In genomic region chr1:151542710-151543129, GRCh38 we compare ENCODE assay signal across 12 cellular contexts. TPM values are rescaled to one million over a fixed set of nuclear protein-coding genes. Genes with fewer than 3 reads are reported as not detected.
DNase-seq lines count a peak whose midpoint lies in the region; ATAC-seq, FAIRE-seq and TF ChIP-seq lines count a peak whose summit lies in the region.
"Had no signal": no experiment of that assay in that cellular context is flagged by ENCODE, and none has a peak within 500 bp of the region (broad histone marks: within the 10 kb centered on the region; RNA-seq: fewer than 3 reads in every experiment).

No MANE protein-coding gene starts in this region.

- no peaks in the 10 kb centered on the region for H3K9me3 ChIP-seq in small intestine (ENCODE audit: control insufficient read depth, low read depth)
- no peaks in the 10 kb centered on the region for H3K9me3 ChIP-seq in left ventricle myocardium inferior (replicated peaks)

- H3K36me3 ChIP-seq in small intestine (ENCODE audit: control insufficient read depth in 2 of 2, insufficient read depth in 2 of 2, low read length in 2 of 2) (peaks cover 0 to 2% of the 10 kb centered on the region in 2 donors), left ventricle myocardium inferior (no peaks in the 10 kb centered on the region)

- intact Hi-C loops in left ventricle myocardium inferior (cut with micrococcal nuclease): no loop called here

- DNase-seq in GM04504 (ENCODE audit: low read depth): peak; percentile 95
- peak; percentile 55 for DNase-seq in RKO (ENCODE audit: low spot score)
- peak; percentile 93 for DNase-seq in fibroblast of the aortic adventitia (ENCODE audit: low read depth)
- peak; percentile 29 for DNase-seq in small intestine
- no peak for DNase-seq in SIG-M5 (lab: John Stamatoyannopoulos, UW)
- DNase-seq in activated CD4-positive, alpha-beta T cell treated with anti-CD3 and anti-CD28 coated beads, Interleukin-2, amount 50 U/mL, for 48 hours: no peak
- DNase-seq in left ventricle myocardium inferior: no peak
- DNase-seq: activated T-cell treated with anti-CD3 and anti-CD28 coated beads, Interleukin-2, amount 50 U/mL, for 24 hours; naive B cell had no signal

- TF ChIP-seq CTCF in fibroblast of the aortic adventitia (IDR thresholded peaks at IDR 0.05; ENCODE audit: insufficient read depth, low read length): no peak
- TF ChIP-seq CTCF in left ventricle myocardium inferior (IDR thresholded peaks at IDR 0.05; ENCODE audit: borderline replicate concordance): no peak

- H3K27me3 ChIP-seq in small intestine (ENCODE audit: control insufficient read depth in 2 of 2, insufficient read depth in 2 of 2, low read length in 2 of 2): no peaks in the 10 kb centered on the region
- H3K27me3 ChIP-seq in left ventricle myocardium inferior (ENCODE audit: low read depth): no peaks in the 10 kb centered on the region

- peak overlapping the region in 1 of 2 donors; percentile 12 for H3K27ac ChIP-seq in small intestine (ENCODE audit: low read depth in 1 of 2, low read length in 1 of 2)
- no peak overlapping the region for H3K27ac ChIP-seq in left ventricle myocardium inferior (replicated peaks)

- H3K4me3 ChIP-seq in fibroblast of the aortic adventitia (ENCODE audit: low read depth, low read length) (no peak overlapping the region), small intestine (ENCODE audit: low read depth in 1 of 2, low read length in 2 of 2) (no peak overlapping the region), left ventricle myocardium inferior (no peak overlapping the region)
- H3K4me3 ChIP-seq: K562 had no signal

- 26 to 55% (median 43%) methylated on average over 3 of the region's 3 CpGs for WGBS in small intestine, 3 donors

- ATAC-seq in GM18861 (IDR thresholded peaks at IDR 0.05; ENCODE audit: unreplicated experiment): no peak
- ATAC-seq: HCT116, K562 had no signal

- H3K4me1 ChIP-seq in small intestine (ENCODE audit: control insufficient read depth in 2 of 2, insufficient read depth in 1 of 2, low read depth in 1 of 2, low read length in 1 of 2) (peaks cover 3 to 6% of the 10 kb centered on the region in 2 donors), left ventricle myocardium inferior (peaks cover 38% of the 10 kb centered on the region)

- no peak for FAIRE-seq in small intestine (lab: Jason Lieb, UNC)
- FAIRE-seq: K562 had no signal

RNA-seq across cellular contexts. Expression of gene TUFT1, which starts 2.6 kb away (rescaled TPM):
- total RNA-seq in fibroblast of the aortic adventitia (ENCODE audit: low replicate concordance): 3.9 and 5.4 TPM in 2 replicates
- polyA plus RNA-seq in small intestine: 10 to 100 TPM in 1 of 3 donors, 1 to 10 TPM in 2; 8.5 to 14.1 (median 8.9) TPM
- 3.6 TPM for total RNA-seq in left ventricle myocardium inferior

RNA-seq across cellular contexts. Expression of gene CGN, which starts 31.5 kb away (rescaled TPM):
- total RNA-seq in fibroblast of the aortic adventitia (ENCODE audit: low replicate concordance) (0.09 and 1.1 TPM in 2 replicates), left ventricle myocardium inferior (0.52 TPM)
- 100 to 1,000 TPM in 2 of 3 donors, 10 to 100 TPM in 1; 33.5 to 286 (median 221) TPM for polyA plus RNA-seq in small intestine

Comparison
In these comparisons a context has a peak if more than half of its experiments do, and no peak if none do; other contexts are left out.
1. DNase-seq: peak in GM04504 (single experiment), RKO (single experiment), fibroblast of the aortic adventitia (single experiment) and small intestine (single experiment); none in SIG-M5 (single experiment), activated CD4-positive, alpha-beta T cell treated with anti-CD3 and anti-CD28 coated beads, Interleukin-2, amount 50 U/mL, for 48 hours (0 of 2) and left ventricle myocardium inferior (single experiment).